21 cellular contexts compared by ENCODE assay signal in genomic region chr5:194102-194501, GRCh38. TPM values are rescaled to one million over a fixed set of nuclear protein-coding genes. Genes with fewer than 3 reads are reported as not detected.
DNase-seq lines count a peak whose midpoint lies in the region; ATAC-seq, FAIRE-seq and TF ChIP-seq lines count a peak whose summit lies in the region.
"Had no signal": no experiment of that assay in that cellular context is flagged by ENCODE, and none has a peak within 500 bp of the region (broad histone marks: within the 10 kb centered on the region; RNA-seq: fewer than 3 reads in every experiment).

No MANE protein-coding gene starts in this region.

- H3K4me3 ChIP-seq in K562 (no peak overlapping the region), PC-3 (ENCODE audit: low read length) (no peak overlapping the region)
- H3K4me3 ChIP-seq: GM23338, PC-9 had no signal

- FAIRE-seq in K562 (lab: Jason Lieb, UNC) = peak; percentile 37
- FAIRE-seq: D721Med had no signal

- H3F3A ChIP-seq in PC-3 (ENCODE audit: low read length, unreplicated experiment) = no peaks in the 10 kb centered on the region

- no peaks in the 10 kb centered on the region for H3K9me2 ChIP-seq in PC-3 (replicated peaks; ENCODE audit: low read length)

- POLR2A ChIA-PET in K562 (lab: Yijun Ruan, JAX) (interaction anchor here (0.6 to 1.5 kb wide), 4 partner anchors 9 to 14 kb away, joined by 3 to 7 read pairs (median 4); no protein-coding TSS in a partner anchor), PC-3 (lab: Charles Lee; ENCODE audit: unreplicated experiment) (no interaction called here)

- in situ Hi-C loops in K562 (cut with MboI) = no loop called here

- H3K4me1 ChIP-seq in K562 (replicated peaks in 1 of 2; ENCODE audit: control insufficient read depth in 2 of 2, insufficient read depth in 2 of 2, low read length in 2 of 2) (peaks cover 0 to 57% of the 10 kb centered on the region in 2 experiments; a peak in 2 of 5 replicates), PC-3 (ENCODE audit: insufficient read depth, low read length) (no peaks in the 10 kb centered on the region)

- H3K9me3 ChIP-seq in K562 (replicated peaks; ENCODE audit: control insufficient read depth, insufficient read depth, low read depth, low read length) = no peaks in the 10 kb centered on the region
- no peaks in the 10 kb centered on the region for H3K9me3 ChIP-seq in PC-3 (ENCODE audit: low read length)

- H3K79me2 ChIP-seq in K562 (ENCODE audit: control insufficient read depth, insufficient read depth, low read length) (no peaks in the 10 kb centered on the region), PC-3 (ENCODE audit: low read length) (no peaks in the 10 kb centered on the region)

- ATAC-seq in K562 (no peak), left ventricle myocardium superior (peak; percentile 38), sciatic nerve (no peak), PC-3 (no peak), GM18868 (IDR thresholded peaks at IDR 0.05; ENCODE audit: unreplicated experiment) (no peak)
- ATAC-seq: GM23338, HCT116 had no signal

- TF ChIP-seq RAD21 in K562 (CRISPR knock-in tag; conservative IDR thresholded peaks at IDR 0.05 in 1 of 2, IDR thresholded peaks at IDR 0.05 in 1 of 2) = no peak

- no peak for TF ChIP-seq CTCF in K562 (IDR thresholded peaks at IDR 0.05 in 2 of 3, conservative IDR thresholded peaks at IDR 0.05 in 1 of 3; ENCODE audit: insufficient read depth in 2 of 3, low read depth in 1 of 3, low read length in 3 of 3)
- TF ChIP-seq CTCF in PC-3 (conservative IDR thresholded peaks at IDR 0.05; ENCODE audit: low read depth, low read length) = no peak

- 29% methylated on average over 15 of the region's 15 CpGs for WGBS in K562 (ENCODE audit: insufficient coverage, low coverage, missing lambda C conversion rate)

- BruUV-seq in K562 (replicated peaks; lab: Mats Ljungman, UMichigan) (no TSS peak), PC-3 (replicated peaks; lab: Mats Ljungman, UMichigan) (no TSS peak)

- no peak for TF ChIP-seq POLR2A in K562 (conservative IDR thresholded peaks at IDR 0.05)

- H4K20me1 ChIP-seq in K562 (replicated peaks; ENCODE audit: control insufficient read depth, insufficient read depth, low read length) (peaks cover 12% of the 10 kb centered on the region), PC-3 (ENCODE audit: low read length) (no peaks in the 10 kb centered on the region)

- H3K36me3 ChIP-seq in K562 (ENCODE audit: control insufficient read depth, insufficient read depth, low read length) (no peaks in the 10 kb centered on the region), PC-3 (ENCODE audit: low read depth, low read length) (no peaks in the 10 kb centered on the region)

- intact Hi-C loops in K562 (cut with micrococcal nuclease) (no loop called here), left ventricle myocardium superior (cut with micrococcal nuclease) (no loop called here), sciatic nerve (cut with DNase I) (no loop called here), PC-3 (cut with micrococcal nuclease) (no loop called here)

- H3K9me1 ChIP-seq in K562 (ENCODE audit: control insufficient read depth, insufficient read depth, low read length) = no peaks in the 10 kb centered on the region

- no peak overlapping the region for H3K4me2 ChIP-seq in K562 (ENCODE audit: insufficient read depth, low read length)
- no peak overlapping the region for H3K4me2 ChIP-seq in PC-3 (ENCODE audit: low read length)
- H3K4me2 ChIP-seq: GM23338, PC-9 had no signal

- H3K9ac ChIP-seq in K562 (ENCODE audit: insufficient read depth in 1 of 2, low read depth in 2 of 2, low read length in 2 of 2) = no peak overlapping the region
- no peak overlapping the region for H3K9ac ChIP-seq in PC-3 (ENCODE audit: low read length)

- TF ChIP-seq EP300 in K562 (IDR thresholded peaks at IDR 0.05; ENCODE audit: low read length) = no peak

- DNase-seq in 8988T = peak; percentile 32
- no peak for DNase-seq in K562 (ENCODE audit: extremely low read depth in 1 of 4, low spot score in 3 of 4)
- peak; percentile 85 for DNase-seq in left ventricle myocardium superior
- peak; percentile 56 for DNase-seq in sciatic nerve (ENCODE audit: low spot score)
- no peak for DNase-seq in activated T-cell treated with anti-CD3 and anti-CD28 coated beads for 4 hours
- no peak for DNase-seq in PC-3
- DNase-seq in NCI-H748 treated with DMSO at 0.1 percent for 48 hours (lab: John Stamatoyannopoulos, UW) = no peak
- DNase-seq: CD8-positive, alpha-beta memory T cell; DMS79; NCI-H1436 treated with DMSO at 0.1 percent for 48 hours; NCI-H2081 treated with DMSO at 0.1 percent for 48 hours; NCI-H510A; NCI-H82; PC-9 had no signal

- H3K27me3 ChIP-seq in K562 (ENCODE audit: control insufficient read depth in 2 of 2, insufficient read depth in 2 of 2, low read length in 2 of 2) = peaks cover 27 to 57% of the 10 kb centered on the region in 2 experiments; a peak in 4 of 5 replicates
- no peaks in the 10 kb centered on the region for H3K27me3 ChIP-seq in PC-3 (ENCODE audit: low read length)

- H2AFZ ChIP-seq in K562 (ENCODE audit: low read depth, low read length) (no peak overlapping the region), PC-3 (ENCODE audit: low read length) (no peak overlapping the region)
- H2AFZ ChIP-seq: GM23338, PC-9 had no signal

- H3K27ac ChIP-seq in K562 (ENCODE audit: extremely low read depth, low read depth, low read length) (no peak overlapping the region), PC-3 (ENCODE audit: low read length) (no peak overlapping the region)
- H3K27ac ChIP-seq: PC-9 had no signal

- CTCF ChIA-PET in K562 (lab: Yijun Ruan, JAX; ENCODE audit: low intra/inter-chr PET ratio) (no interaction called here), PC-3 (lab: Charles Lee) (no interaction called here)

RNA-seq across cellular contexts. Expression of gene LRRC14B, which starts 2.8 kb away (rescaled TPM):
- total RNA-seq in K562 (2011; cell fraction: chromatin; rRNA removed; ENCODE audit: low replicate concordance) = not detected in 2 replicates
- total RNA-seq in K562 (2011; cell fraction: nucleolus; rRNA removed) = not detected in 2 replicates
- not detected in 2 replicates for total RNA-seq in K562 (2011; cell fraction: nucleoplasm; rRNA removed)
- total RNA-seq in K562 (2014; rRNA removed) = not detected in 2 replicates
- not detected in 2 replicates for total RNA-seq in K562 (2014; rRNA removed; fragmentation: Illumina TruSeq; extraction: Trizol)
- total RNA-seq in K562 (2015; rRNA removed; fragmentation: Illumina TruSeq; extraction: Trizol) = not detected in 2 replicates
- total RNA-seq in K562 (2021) = not detected in 2 replicates
- not detected in 2 replicates for polyA plus RNA-seq in K562 (2011; rRNA removed)
- polyA plus RNA-seq in K562 (2011; cell fraction: cytosol; rRNA removed) = not detected in 2 replicates
- not detected in 2 replicates for polyA plus RNA-seq in K562 (2011; cell fraction: nucleus; rRNA removed)
- not detected in 2 replicates for polyA plus RNA-seq in K562 (2012)
- not detected in 2 replicates for polyA plus RNA-seq in K562 (2014; fragmentation: Illumina TruSeq; extraction: Trizol)
- not detected for polyA plus RNA-seq in K562 (2014; fragmentation: Nextera tagmentation; extraction: Ambion mirVana)
- polyA plus RNA-seq in K562 (2014; rRNA removed) = not detected in 2 replicates
- not detected in 2 replicates for polyA minus RNA-seq in K562 (2011; rRNA and poly(A)+ RNA removed)
- polyA minus RNA-seq in K562 (2011; cell fraction: cytosol; rRNA and poly(A)+ RNA removed) = not detected in 2 replicates
- polyA minus RNA-seq in K562 (2011; cell fraction: nucleus; rRNA and poly(A)+ RNA removed) = not detected in 2 replicates
- 107 TPM for total RNA-seq in left ventricle myocardium superior
- total RNA-seq in sciatic nerve = not detected
- not detected in 2 replicates for total RNA-seq in PC-3 (2014; rRNA removed)
- total RNA-seq: A172; CD8-positive, alpha-beta memory T cell; G401; GM23338; PC-9 had no signal
- polyA plus RNA-seq: BJ; CD8-positive, alpha-beta memory T cell; GM23338 had no signal

RNA-seq across cellular contexts. Expression of gene CCDC127, which starts 23.9 kb away (rescaled TPM):
- total RNA-seq in K562 (2011; cell fraction: chromatin; rRNA removed; ENCODE audit: low replicate concordance) = 14.4 and 16.8 TPM in 2 replicates
- total RNA-seq in K562 (2011; cell fraction: nucleolus; rRNA removed) = 9.2 and 9.5 TPM in 2 replicates
- total RNA-seq in K562 (2011; cell fraction: nucleoplasm; rRNA removed) = 12.6 and 16.5 TPM in 2 replicates
- total RNA-seq in K562 (2014; rRNA removed) (3.1 and 3.8 TPM in 2 replicates), K562 (2014; rRNA removed; fragmentation: Illumina TruSeq; extraction: Trizol) (3.2 and 3.6 TPM in 2 replicates), K562 (2015; rRNA removed; fragmentation: Illumina TruSeq; extraction: Trizol) (3.2 and 3.8 TPM in 2 replicates), K562 (2021) (4.3 and 4.5 TPM in 2 replicates), left ventricle myocardium superior (7.7 TPM), sciatic nerve (9.0 TPM), PC-3 (2014; rRNA removed) (4.1 and 5.4 TPM in 2 replicates)
- polyA plus RNA-seq in K562 (2011; rRNA removed) (3.0 and 4.1 TPM in 2 replicates), K562 (2014; fragmentation: Illumina TruSeq; extraction: Trizol) (2.7 and 2.9 TPM in 2 replicates), K562 (2014; fragmentation: Nextera tagmentation; extraction: Ambion mirVana) (1 to 10 TPM; 4.4 to 4.5 TPM), K562 (2014; rRNA removed) (2.8 and 4.2 TPM in 2 replicates)
- polyA plus RNA-seq in K562 (2011; cell fraction: cytosol; rRNA removed) = 2.8 and 3.1 TPM in 2 replicates
- 4.0 and 4.3 TPM in 2 replicates for polyA plus RNA-seq in K562 (2011; cell fraction: nucleus; rRNA removed)
- 3.4 and 4.8 TPM in 2 replicates for polyA plus RNA-seq in K562 (2012)
- 3.9 and 4.0 TPM in 2 replicates for polyA minus RNA-seq in K562 (2011; rRNA and poly(A)+ RNA removed)
- polyA minus RNA-seq in K562 (2011; cell fraction: cytosol; rRNA and poly(A)+ RNA removed) = 1.1 and 3.1 TPM in 2 replicates
- 6.7 and 9.2 TPM in 2 replicates for polyA minus RNA-seq in K562 (2011; cell fraction: nucleus; rRNA and poly(A)+ RNA removed)

RNA-seq across cellular contexts. Expression of gene SDHA, which starts 24.0 kb away (rescaled TPM):
- 341 and 368 TPM in 2 replicates for total RNA-seq in K562 (2011; cell fraction: chromatin; rRNA removed; ENCODE audit: low replicate concordance)
- 192 and 207 TPM in 2 replicates for total RNA-seq in K562 (2011; cell fraction: nucleolus; rRNA removed)
- 270 and 283 TPM in 2 replicates for total RNA-seq in K562 (2011; cell fraction: nucleoplasm; rRNA removed)
- total RNA-seq in K562 (2014; rRNA removed) = 103 and 146 TPM in 2 replicates
- total RNA-seq in K562 (2014; rRNA removed; fragmentation: Illumina TruSeq; extraction: Trizol) = 130 TPM in 2 replicates
- total RNA-seq in K562 (2015; rRNA removed; fragmentation: Illumina TruSeq; extraction: Trizol) = 113 and 115 TPM in 2 replicates
- 185 and 191 TPM in 2 replicates for total RNA-seq in K562 (2021)
- polyA plus RNA-seq in K562 (2011; rRNA removed) = 130 and 203 TPM in 2 replicates
- polyA plus RNA-seq in K562 (2011; cell fraction: cytosol; rRNA removed) = 161 and 178 TPM in 2 replicates
- 237 and 251 TPM in 2 replicates for polyA plus RNA-seq in K562 (2011; cell fraction: nucleus; rRNA removed)
- 132 and 206 TPM in 2 replicates for polyA plus RNA-seq in K562 (2012)
- 146 and 152 TPM in 2 replicates for polyA plus RNA-seq in K562 (2014; fragmentation: Illumina TruSeq; extraction: Trizol)
- polyA plus RNA-seq in K562 (2014; fragmentation: Nextera tagmentation; extraction: Ambion mirVana) = 100 to 1,000 TPM in 1 of 2 experiments, 10 to 100 TPM in 1; 82.9 to 136 TPM
- 112 and 118 TPM in 2 replicates for polyA plus RNA-seq in K562 (2014; rRNA removed)
- 238 and 274 TPM in 2 replicates for polyA minus RNA-seq in K562 (2011; rRNA and poly(A)+ RNA removed)
- 120 and 160 TPM in 2 replicates for polyA minus RNA-seq in K562 (2011; cell fraction: cytosol; rRNA and poly(A)+ RNA removed)
- polyA minus RNA-seq in K562 (2011; cell fraction: nucleus; rRNA and poly(A)+ RNA removed) = 141 and 182 TPM in 2 replicates
- total RNA-seq in left ventricle myocardium superior = 876 TPM
- total RNA-seq in sciatic nerve = 105 TPM
- 163 and 181 TPM in 2 replicates for total RNA-seq in PC-3 (2014; rRNA removed)

Comparison
In these comparisons a context has a peak if more than half of its experiments do, and no peak if none do; other contexts are left out.
1. DNase-seq: peak in 8988T (single experiment), left ventricle myocardium superior (single experiment) and sciatic nerve (single experiment); none in K562 (0 of 4), activated T-cell treated with anti-CD3 and anti-CD28 coated beads for 4 hours (single experiment), PC-3 (single experiment) and NCI-H748 treated with DMSO at 0.1 percent for 48 hours (single experiment).
2. RNA of gene LRRC14B, which starts 2.8 kb away (total RNA-seq): 107 TPM in left ventricle myocardium superior (single experiment); not detected in K562, not detected in sciatic nerve (single experiment) and not detected in PC-3; every median in the first group is over 10 times any median in the second.